Comparison of ENCODE assay signal across 8 cellular contexts in the genomic region with DNA sequence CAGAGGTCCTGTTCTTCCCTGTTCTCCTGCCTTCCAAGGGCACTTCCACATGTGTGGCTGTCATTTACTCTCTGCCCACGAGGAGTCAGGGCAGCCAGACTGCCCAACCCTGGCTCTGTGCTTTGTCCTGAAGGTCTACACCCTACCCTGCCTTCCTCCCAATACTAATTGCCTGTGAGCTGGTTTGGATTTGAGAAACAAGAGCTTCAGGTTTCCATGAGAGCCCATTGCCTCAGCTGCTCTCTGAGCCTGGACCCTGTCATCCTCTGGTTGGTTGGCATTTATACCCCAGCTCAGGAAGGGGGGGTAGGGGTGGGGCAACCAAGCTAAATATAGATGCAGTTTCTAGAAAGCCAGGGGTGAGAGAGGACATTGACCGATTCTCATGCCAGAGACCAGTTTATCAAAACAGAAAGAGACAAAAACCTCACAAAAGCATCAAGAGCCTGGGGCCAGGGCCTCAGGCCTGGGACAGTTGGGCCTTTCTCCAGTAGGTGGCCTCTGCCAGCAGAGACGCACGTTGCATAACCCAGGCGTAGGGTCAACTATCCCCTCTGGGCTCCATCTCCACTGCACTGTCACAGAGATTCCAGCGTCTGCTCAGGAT. TPM values are rescaled to one million over a fixed set of nuclear protein-coding genes. Genes with fewer than 3 reads are reported as not detected.
DNase-seq lines count a peak whose midpoint lies in the region; ATAC-seq and TF ChIP-seq lines count a peak whose summit lies in the region.

No MANE protein-coding gene starts in this region.

- H3K27ac ChIP-seq in BLaER1 (no peak overlapping the region), RWPE1 (peak overlapping the region; percentile 47), sigmoid colon (peak overlapping the region; percentile 49 to 77 (median 68))

- H3K4me2 ChIP-seq in BLaER1: peak overlapping the region; percentile 85

- no peak for ATAC-seq in HG02623 (IDR thresholded peaks at IDR 0.05; ENCODE audit: unreplicated experiment)

- no peak overlapping the region for H3K4me3 ChIP-seq in BLaER1
- no peak overlapping the region for H3K4me3 ChIP-seq in fibroblast of villous mesenchyme (ENCODE audit: low read depth, low read length)
- no peak overlapping the region for H3K4me3 ChIP-seq in sigmoid colon

- H3K9me3 ChIP-seq in BLaER1 (no peaks in the 10 kb centered on the region), sigmoid colon (no peaks in the 10 kb centered on the region)

- POLR2A ChIA-PET in RWPE1 (lab: Yijun Ruan, JAX; ENCODE audit: low non-redundant PET): no interaction called here

- H3K36me3 ChIP-seq in BLaER1 (no peaks in the 10 kb centered on the region), sigmoid colon (no peaks in the 10 kb centered on the region)

- intact Hi-C loops in sigmoid colon (cut with DNase I): loop anchor here (1.0 to 2.0 kb wide), 2 partner anchors 34 to 79 kb away; partner anchors contain the start of gene VDR

- WGBS in sigmoid colon, 2 donors: 44 to 56% methylated on average over 6 of the region's 6 CpGs

- H3K27me3 ChIP-seq in BLaER1 (no peaks in the 10 kb centered on the region), sigmoid colon (no peaks in the 10 kb centered on the region)

- no peak for DNase-seq in RWPE1 (ENCODE audit: low spot score)
- DNase-seq in fibroblast of villous mesenchyme (ENCODE audit: low read depth): peak; percentile 72
- peak; percentile 82 for DNase-seq in sigmoid colon
- DNase-seq in NCI-H2081 treated with DMSO at 0.1 percent for 48 hours (lab: John Stamatoyannopoulos, UW): no peak
- DNase-seq in NCI-H345 treated with DMSO at 0.1 percent for 48 hours (lab: John Stamatoyannopoulos, UW; ENCODE audit: unreplicated experiment): no peak

- CTCF ChIA-PET in RWPE1 (lab: Yijun Ruan, JAX): interaction anchor here (0.6 to 1.3 kb wide), 5 partner anchors 9 to 673 kb away, joined by 3 to 5 read pairs (median 3); no protein-coding TSS in a partner anchor

- H3K4me1 ChIP-seq in BLaER1: peaks cover 48% of the 10 kb centered on the region
- peaks cover 0 to 20% (median 16%) of the 10 kb centered on the region in 4 donors for H3K4me1 ChIP-seq in sigmoid colon

- H3K9ac ChIP-seq in BLaER1: no peak overlapping the region

- peak; percentile 36 for TF ChIP-seq POLR2A in GM19193 (IDR thresholded peaks at IDR 0.05; ENCODE audit: extremely low read depth, insufficient read depth, insufficient read length)
- TF ChIP-seq POLR2A in sigmoid colon (IDR thresholded peaks at IDR 0.05): no peak

- no peak for TF ChIP-seq CTCF in RWPE1 (conservative IDR thresholded peaks at IDR 0.05; ENCODE audit: low read depth)
- peak; percentile 62 for TF ChIP-seq CTCF in fibroblast of villous mesenchyme (IDR thresholded peaks at IDR 0.05; ENCODE audit: insufficient read depth, low read depth, low read length)
- TF ChIP-seq CTCF in sigmoid colon (IDR thresholded peaks at IDR 0.05): peak in 1 of 4 experiments; percentile 21

- H4K20me1 ChIP-seq in BLaER1: peaks cover 7% of the 10 kb centered on the region; the same call in 1 of the 2 replicates

- TF ChIP-seq EP300 in sigmoid colon (IDR thresholded peaks at IDR 0.05): peak in 1 of 4 donors; percentile 14

RNA-seq across cellular contexts. Expression of gene VDR, which starts 34.5 kb away (rescaled TPM):
- total RNA-seq in fibroblast of villous mesenchyme (8.2 and 18.4 TPM in 2 replicates), sigmoid colon (1 to 10 TPM in 3 of 4 donors, under 1 TPM in 1; 0.71 to 2.5 (median 1.5) TPM)
- polyA plus RNA-seq in sigmoid colon: 10 to 100 TPM; 36.0 to 69.1 (median 60.5) TPM

RNA-seq across cellular contexts. Expression of gene HDAC7, which starts 50.6 kb away (rescaled TPM):
- 39.9 and 47.9 TPM in 2 replicates for total RNA-seq in fibroblast of villous mesenchyme
- total RNA-seq in sigmoid colon: 10 to 100 TPM; 45.3 to 79.2 (median 53.1) TPM
- 10 to 100 TPM in 2 of 3 donors, 1 to 10 TPM in 1; 6.5 to 44.8 (median 16.8) TPM for polyA plus RNA-seq in sigmoid colon

Comparison
In these comparisons a context has a peak if more than half of its experiments do, and no peak if none do; other contexts are left out.
1. DNase-seq: peak in fibroblast of villous mesenchyme (single experiment) and sigmoid colon (single experiment); none in RWPE1 (single experiment), NCI-H2081 treated with DMSO at 0.1 percent for 48 hours (single experiment) and NCI-H345 treated with DMSO at 0.1 percent for 48 hours (single experiment).